8 cellular contexts compared by ENCODE assay signal in genomic region chr19:50329146-50329925, GRCh38. TPM values are rescaled to one million over a fixed set of nuclear protein-coding genes. Genes with fewer than 3 reads are reported as not detected.
DNase-seq lines count a peak whose midpoint lies in the region; ATAC-seq, FAIRE-seq and TF ChIP-seq lines count a peak whose summit lies in the region.

KCNC3 (minus strand) TSS chr19:50329377; CDS start chr19:50329082, 295 bp downstream.

- peaks cover 73% of the 10 kb centered on the region for H3K27me3 ChIP-seq in keratinocyte (ENCODE audit: control insufficient read depth, extremely low read depth, insufficient read depth, low read length)

- H3K27ac ChIP-seq in keratinocyte (ENCODE audit: control insufficient read depth, insufficient read depth, low read length): no peak within 1 kb of the TSS

- H3K27me3 Mint-ChIP-seq in chondrocyte (ENCODE audit: low read depth): peaks cover 22% of the 10 kb centered on the region

- H3K4me2 ChIP-seq in keratinocyte (ENCODE audit: control insufficient read depth, extremely low read depth, insufficient read depth, low read depth, low read length): peak within 1 kb of the TSS; percentile 45

- H3K4me1 Mint-ChIP-seq in chondrocyte (ENCODE audit: low read depth): peaks cover 59% of the 10 kb centered on the region

- TF ChIP-seq CTCF in chondrocyte (IDR thresholded peaks at IDR 0.05) (no peak), keratinocyte (optimal IDR thresholded peaks at IDR 0.05 in 1 of 3, IDR thresholded peaks at IDR 0.05 in 1 of 3, conservative IDR thresholded peaks at IDR 0.05 in 1 of 3; ENCODE audit: extremely low read depth in 1 of 3, insufficient read depth in 2 of 3, low read length in 3 of 3) (no peak)

- H3K36me3 ChIP-seq in keratinocyte (ENCODE audit: control insufficient read depth in 2 of 2, extremely low read depth in 1 of 2, insufficient read depth in 2 of 2, low read length in 2 of 2): no peaks in the 10 kb centered on the region

- H3K9me3 Mint-ChIP-seq in chondrocyte (ENCODE audit: low read depth): no peaks in the 10 kb centered on the region

- dilution Hi-C loops in keratinocyte (cut with MboI; ENCODE audit: extremely low pct_ligation_motif_present, low sequenced_read_pairs): no loop called here

- peaks cover 3% of the 10 kb centered on the region for H3K36me3 Mint-ChIP-seq in chondrocyte (ENCODE audit: low read depth)

- peak; percentile 52 for ATAC-seq in GM18498 (IDR thresholded peaks at IDR 0.05; ENCODE audit: unreplicated experiment)
- peak; percentile 43 for ATAC-seq in HG02938 (IDR thresholded peaks at IDR 0.05; ENCODE audit: unreplicated experiment)
- ATAC-seq in HG03139 (IDR thresholded peaks at IDR 0.05; ENCODE audit: unreplicated experiment): no peak

- H3K4me3 ChIP-seq in keratinocyte (ENCODE audit: control insufficient read depth in 2 of 3, extremely low read depth in 1 of 3, insufficient read depth in 2 of 3, low read depth in 1 of 3, low read length in 3 of 3): peak within 1 kb of the TSS in 2 of 3 experiments; percentile 26 to 27

- DNase-seq in NCI-H2171 (lab: John Stamatoyannopoulos, UW) (peak; percentile 99), chondrocyte (ENCODE audit: low spot score) (peak; percentile 98), keratinocyte (ENCODE audit: low read depth, low spot score) (no peak)
- peak; percentile 90 for DNase-seq in activated CD4-positive, alpha-beta T cell treated with anti-CD3 and anti-CD28 coated beads for 1 hour
- DNase-seq in stimulated activated CD4-positive, alpha-beta T cell treated with anti-CD3 and anti-CD28 coated beads, Interleukin-15, amount 100 ng/mL, for 1 hour (ENCODE audit: low read depth in 1 of 2, low spot score in 1 of 2): peak; percentile 79 to 95

- FAIRE-seq in keratinocyte (lab: Jason Lieb, UNC): no peak

- H3K79me2 ChIP-seq in keratinocyte (ENCODE audit: control insufficient read depth, insufficient read depth, low read length): no peaks in the 10 kb centered on the region

- peaks cover 11% of the 10 kb centered on the region for H3K9me3 ChIP-seq in keratinocyte (ENCODE audit: control insufficient read depth, low read depth, low read length)

- no peak within 1 kb of the TSS for H3K9ac ChIP-seq in keratinocyte (ENCODE audit: control insufficient read depth, extremely low read depth, insufficient read depth, low read length)

- H2AFZ ChIP-seq in keratinocyte (ENCODE audit: control insufficient read depth, low read length): no peak within 1 kb of the TSS

- H3K9me1 ChIP-seq in keratinocyte (ENCODE audit: control insufficient read depth, extremely low read depth, insufficient read depth, low read length): no peaks in the 10 kb centered on the region

- peaks cover 3% of the 10 kb centered on the region for H3K4me1 ChIP-seq in keratinocyte (ENCODE audit: control insufficient read depth, extremely low read depth, insufficient read depth, low read length)

- H3K27ac Mint-ChIP-seq in chondrocyte (ENCODE audit: unreplicated experiment): peak within 1 kb of the TSS; percentile 86

- H4K20me1 ChIP-seq in keratinocyte (ENCODE audit: control insufficient read depth, extremely low read depth, insufficient read depth, low read length): no peaks in the 10 kb centered on the region

- H3K4me3 Mint-ChIP-seq in chondrocyte (ENCODE audit: unreplicated experiment): peak within 1 kb of the TSS; percentile 70

RNA-seq across cellular contexts. Expression of gene KCNC3, which starts in this region (rescaled TPM):
- 4.9 to 9.3 TPM (median 8.9 TPM) in 3 replicates for total RNA-seq in chondrocyte
- 0.01 to 0.08 TPM in 2 of 3 replicates, not detected in the other for polyA plus RNA-seq in keratinocyte
- not detected for polyA plus RNA-seq in keratinocyte (2011; ENCODE audit: low read depth)
- polyA plus RNA-seq in keratinocyte (2011; cell fraction: cytosol; rRNA removed): 0.04 TPM in 1 of 2 replicates, not detected in the other
- 0.32 and 0.99 TPM in 2 replicates for polyA plus RNA-seq in keratinocyte (2011; cell fraction: nucleus; rRNA removed)
- polyA plus RNA-seq in keratinocyte (2012; ENCODE audit: low replicate concordance): 0.05 and 0.37 TPM in 2 replicates
- 0.03 to 0.39 TPM (median 0.10 TPM) in 3 replicates for polyA minus RNA-seq in keratinocyte
- not detected for polyA minus RNA-seq in keratinocyte (2011; cell fraction: cytosol; rRNA and poly(A)+ RNA removed)
- 0.11 and 0.39 TPM in 2 replicates for polyA minus RNA-seq in keratinocyte (2011; cell fraction: nucleus; rRNA and poly(A)+ RNA removed)
